ENCODE assay signal across 16 cellular contexts in genomic region chr20:63897978-63898561, GRCh38. TPM values are rescaled to one million over a fixed set of nuclear protein-coding genes. Genes with fewer than 3 reads are reported as not detected.
DNase-seq lines count a peak whose midpoint lies in the region; ATAC-seq, FAIRE-seq and TF ChIP-seq lines count a peak whose summit lies in the region.
"Had no signal": no experiment of that assay in that cellular context is flagged by ENCODE, and none has a peak within 500 bp of the region (broad histone marks: within the 10 kb centered on the region; RNA-seq: fewer than 3 reads in every experiment).

No MANE protein-coding gene starts in this region.

- no peak overlapping the region for H3K4me3 Mint-ChIP-seq in stimulated activated naive CD8-positive, alpha-beta T cell treated with anti-CD3 and anti-CD28 coated beads, Interleukin-15, Interleukin-2, amounts not matched to agents 100 ng/mL and 50 ng/mL, for 24 hours
- no peak overlapping the region for H3K4me3 Mint-ChIP-seq in stimulated activated naive CD8-positive, alpha-beta T cell treated with anti-CD3 and anti-CD28 coated beads, Interleukin-15, amount 100 ng/mL, for 72 hours
- H3K4me3 Mint-ChIP-seq in activated CD4-positive, alpha-beta memory T cell treated with anti-CD3 and anti-CD28 coated beads, Interleukin-2, amount 10 ng/mL, durations not matched to agents 7 days and 5 days = peak overlapping the region; percentile 1
- H3K4me3 Mint-ChIP-seq in type B pancreatic cell = no peak overlapping the region

- peaks cover 12 to 18% of the 10 kb centered on the region in 2 experiments for H3K36me3 ChIP-seq in keratinocyte (ENCODE audit: control insufficient read depth in 2 of 2, extremely low read depth in 1 of 2, insufficient read depth in 2 of 2, low read length in 2 of 2)

- no peak for TF ChIP-seq CTCF in keratinocyte (optimal IDR thresholded peaks at IDR 0.05 in 1 of 3, IDR thresholded peaks at IDR 0.05 in 1 of 3, conservative IDR thresholded peaks at IDR 0.05 in 1 of 3; ENCODE audit: extremely low read depth in 1 of 3, insufficient read depth in 2 of 3, low read length in 3 of 3)
- no peak for TF ChIP-seq CTCF in type B pancreatic cell (conservative IDR thresholded peaks at IDR 0.05)

- dilution Hi-C loops in keratinocyte (cut with MboI; ENCODE audit: extremely low pct_ligation_motif_present, low sequenced_read_pairs) = no loop called here

- H3K4me2 ChIP-seq in keratinocyte (ENCODE audit: control insufficient read depth, extremely low read depth, insufficient read depth, low read depth, low read length) = no peak overlapping the region

- POLR2A ChIA-PET in activated CD4-positive, alpha-beta memory T cell treated with anti-CD3 and anti-CD28 coated beads, Interleukin-2, amount 10 ng/mL, durations not matched to agents 7 days and 5 days (lab: Charles Lee) = interaction anchor here (0.8 to 4.5 kb wide), 3 partner anchors 32 to 35 kb away, joined by 3 to 29 read pairs (median 7); partner anchors contain the start of gene TPD52L2

- no peak for FAIRE-seq in keratinocyte (lab: Jason Lieb, UNC)

- no peaks in the 10 kb centered on the region for H3K27me3 ChIP-seq in keratinocyte (ENCODE audit: control insufficient read depth, extremely low read depth, insufficient read depth, low read length)

- H3K4me1 ChIP-seq in keratinocyte (ENCODE audit: control insufficient read depth, extremely low read depth, insufficient read depth, low read length) = peaks cover 29% of the 10 kb centered on the region

- H3K79me2 ChIP-seq in keratinocyte (ENCODE audit: control insufficient read depth, insufficient read depth, low read length) = peaks cover 67% of the 10 kb centered on the region

- no peaks in the 10 kb centered on the region for H3K9me3 ChIP-seq in keratinocyte (ENCODE audit: control insufficient read depth, low read depth, low read length)

- no peak for ATAC-seq in stimulated activated naive CD8-positive, alpha-beta T cell treated with anti-CD3 and anti-CD28 coated beads, Interleukin-15, amount 100 ng/mL, for 72 hours
- no peak for ATAC-seq in HG02885 (IDR thresholded peaks at IDR 0.05; ENCODE audit: poor library complexity, unreplicated experiment)

- H3K27ac ChIP-seq in keratinocyte (ENCODE audit: control insufficient read depth, insufficient read depth, low read length) = peak overlapping the region; percentile 17

- H3K4me3 ChIP-seq in keratinocyte (ENCODE audit: control insufficient read depth in 2 of 3, extremely low read depth in 1 of 3, insufficient read depth in 2 of 3, low read depth in 1 of 3, low read length in 3 of 3) = no peak overlapping the region

- peaks cover 2% of the 10 kb centered on the region for H3K9me1 ChIP-seq in keratinocyte (ENCODE audit: control insufficient read depth, extremely low read depth, insufficient read depth, low read length)

- H3K4me1 Mint-ChIP-seq in stimulated activated naive CD8-positive, alpha-beta T cell treated with anti-CD3 and anti-CD28 coated beads, Interleukin-15, Interleukin-2, amounts not matched to agents 100 ng/mL and 50 ng/mL, for 24 hours (ENCODE audit: low read depth) = peaks cover 71% of the 10 kb centered on the region
- H3K4me1 Mint-ChIP-seq in stimulated activated naive CD8-positive, alpha-beta T cell treated with anti-CD3 and anti-CD28 coated beads, Interleukin-15, amount 100 ng/mL, for 72 hours = peaks cover 70% of the 10 kb centered on the region
- peaks cover 64% of the 10 kb centered on the region for H3K4me1 Mint-ChIP-seq in activated CD4-positive, alpha-beta memory T cell treated with anti-CD3 and anti-CD28 coated beads, Interleukin-2, amount 10 ng/mL, durations not matched to agents 7 days and 5 days
- H3K4me1 Mint-ChIP-seq in type B pancreatic cell (ENCODE audit: unreplicated experiment) = peaks cover 30% of the 10 kb centered on the region

- no peaks in the 10 kb centered on the region for H3K9me3 Mint-ChIP-seq in stimulated activated naive CD8-positive, alpha-beta T cell treated with anti-CD3 and anti-CD28 coated beads, Interleukin-15, Interleukin-2, amounts not matched to agents 100 ng/mL and 50 ng/mL, for 24 hours
- H3K9me3 Mint-ChIP-seq in stimulated activated naive CD8-positive, alpha-beta T cell treated with anti-CD3 and anti-CD28 coated beads, Interleukin-15, amount 100 ng/mL, for 72 hours = no peaks in the 10 kb centered on the region
- no peaks in the 10 kb centered on the region for H3K9me3 Mint-ChIP-seq in activated CD4-positive, alpha-beta memory T cell treated with anti-CD3 and anti-CD28 coated beads, Interleukin-2, amount 10 ng/mL, durations not matched to agents 7 days and 5 days
- no peaks in the 10 kb centered on the region for H3K9me3 Mint-ChIP-seq in type B pancreatic cell

- peaks cover 40% of the 10 kb centered on the region for H3K36me3 Mint-ChIP-seq in stimulated activated naive CD8-positive, alpha-beta T cell treated with anti-CD3 and anti-CD28 coated beads, Interleukin-15, Interleukin-2, amounts not matched to agents 100 ng/mL and 50 ng/mL, for 24 hours (ENCODE audit: low read depth)
- H3K36me3 Mint-ChIP-seq in activated CD4-positive, alpha-beta memory T cell treated with anti-CD3 and anti-CD28 coated beads, Interleukin-2, amount 10 ng/mL, durations not matched to agents 7 days and 5 days (ENCODE audit: low read depth) = peaks cover 40% of the 10 kb centered on the region
- peaks cover 5% of the 10 kb centered on the region for H3K36me3 Mint-ChIP-seq in type B pancreatic cell

- peak overlapping the region; percentile 24 for H3K27ac Mint-ChIP-seq in stimulated activated naive CD8-positive, alpha-beta T cell treated with anti-CD3 and anti-CD28 coated beads, Interleukin-15, Interleukin-2, amounts not matched to agents 100 ng/mL and 50 ng/mL, for 24 hours
- H3K27ac Mint-ChIP-seq in stimulated activated naive CD8-positive, alpha-beta T cell treated with anti-CD3 and anti-CD28 coated beads, Interleukin-15, amount 100 ng/mL, for 72 hours = no peak overlapping the region
- H3K27ac Mint-ChIP-seq in activated CD4-positive, alpha-beta memory T cell treated with anti-CD3 and anti-CD28 coated beads, Interleukin-2, amount 10 ng/mL, durations not matched to agents 7 days and 5 days = peak overlapping the region; percentile 27
- peak overlapping the region; percentile 2 for H3K27ac Mint-ChIP-seq in type B pancreatic cell

- no peaks in the 10 kb centered on the region for H3K27me3 Mint-ChIP-seq in stimulated activated naive CD8-positive, alpha-beta T cell treated with anti-CD3 and anti-CD28 coated beads, Interleukin-15, Interleukin-2, amounts not matched to agents 100 ng/mL and 50 ng/mL, for 24 hours
- H3K27me3 Mint-ChIP-seq in stimulated activated naive CD8-positive, alpha-beta T cell treated with anti-CD3 and anti-CD28 coated beads, Interleukin-15, amount 100 ng/mL, for 72 hours = no peaks in the 10 kb centered on the region
- no peaks in the 10 kb centered on the region for H3K27me3 Mint-ChIP-seq in activated CD4-positive, alpha-beta memory T cell treated with anti-CD3 and anti-CD28 coated beads, Interleukin-2, amount 10 ng/mL, durations not matched to agents 7 days and 5 days
- no peaks in the 10 kb centered on the region for H3K27me3 Mint-ChIP-seq in type B pancreatic cell

- no peak overlapping the region for H2AFZ ChIP-seq in keratinocyte (ENCODE audit: control insufficient read depth, low read length)

- no peak for DNase-seq in stimulated activated naive CD8-positive, alpha-beta T cell treated with anti-CD3 and anti-CD28 coated beads, Interleukin-15, amount 100 ng/mL, for 72 hours
- DNase-seq in activated CD4-positive, alpha-beta memory T cell treated with anti-CD3 and anti-CD28 coated beads, Interleukin-2, amount 10 ng/mL, durations not matched to agents 7 days and 5 days = no peak
- DNase-seq in keratinocyte (ENCODE audit: low read depth, low spot score) (no peak), type B pancreatic cell (ENCODE audit: extremely low spot score, unreplicated experiment) (no peak), GM03348 (ENCODE audit: low spot score) (no peak), H4 (ENCODE audit: low spot score) (no peak)
- DNase-seq: activated gamma-delta T cell, kidney glomerular epithelial cell, NCI-H1105 treated with DMSO at 0.1 percent for 48 hours, NCI-H2227 treated with DMSO at 0.1 percent for 48 hours, OCI-M1, retina had no signal

- no peak overlapping the region for H3K9ac ChIP-seq in keratinocyte (ENCODE audit: control insufficient read depth, extremely low read depth, insufficient read depth, low read length)

- CTCF ChIA-PET in activated CD4-positive, alpha-beta memory T cell treated with anti-CD3 and anti-CD28 coated beads, Interleukin-2, amount 10 ng/mL, durations not matched to agents 7 days and 5 days (lab: Charles Lee) = no interaction called here

- peaks cover 19% of the 10 kb centered on the region for H4K20me1 ChIP-seq in keratinocyte (ENCODE audit: control insufficient read depth, extremely low read depth, insufficient read depth, low read length)

RNA-seq across cellular contexts. Expression of gene DNAJC5, which starts 3.1 kb away (rescaled TPM):
- total RNA-seq in activated CD4-positive, alpha-beta memory T cell treated with anti-CD3 and anti-CD28 coated beads, Interleukin-2, amount 10 ng/mL, durations not matched to agents 7 days and 5 days = 10 to 100 TPM; 58.6 to 59.7 TPM
- 43.7 to 62.0 TPM (median 59.0 TPM) in 3 replicates for polyA plus RNA-seq in keratinocyte
- 19.8 TPM for polyA plus RNA-seq in keratinocyte (2011; ENCODE audit: low read depth)
- polyA plus RNA-seq in keratinocyte (2011; cell fraction: cytosol; rRNA removed) = 33.5 and 57.9 TPM in 2 replicates
- 62.9 and 73.4 TPM in 2 replicates for polyA plus RNA-seq in keratinocyte (2011; cell fraction: nucleus; rRNA removed)
- polyA plus RNA-seq in keratinocyte (2012; ENCODE audit: low replicate concordance) = 36.8 and 69.6 TPM in 2 replicates
- polyA minus RNA-seq in keratinocyte = 69.2 to 101 TPM (median 96.1 TPM) in 3 replicates
- 107 TPM for polyA minus RNA-seq in keratinocyte (2011; cell fraction: cytosol; rRNA and poly(A)+ RNA removed)
- 72.7 and 86.0 TPM in 2 replicates for polyA minus RNA-seq in keratinocyte (2011; cell fraction: nucleus; rRNA and poly(A)+ RNA removed)
- 44.1 and 51.9 TPM in 2 replicates for total RNA-seq in type B pancreatic cell (ENCODE audit: low replicate concordance)
- total RNA-seq in H4 (2014; rRNA removed; shearing (Covaris generic)) = 16.1 and 21.0 TPM in 2 replicates

RNA-seq across cellular contexts. Expression of gene TPD52L2, which starts 33.0 kb away (rescaled TPM):
- total RNA-seq in activated CD4-positive, alpha-beta memory T cell treated with anti-CD3 and anti-CD28 coated beads, Interleukin-2, amount 10 ng/mL, durations not matched to agents 7 days and 5 days = 10 to 100 TPM; 48.2 to 48.7 TPM
- polyA plus RNA-seq in keratinocyte = 177 to 208 TPM (median 200 TPM) in 3 replicates
- 70.9 TPM for polyA plus RNA-seq in keratinocyte (2011; ENCODE audit: low read depth)
- 210 and 229 TPM in 2 replicates for polyA plus RNA-seq in keratinocyte (2011; cell fraction: cytosol; rRNA removed)
- 150 and 178 TPM in 2 replicates for polyA plus RNA-seq in keratinocyte (2011; cell fraction: nucleus; rRNA removed)
- polyA plus RNA-seq in keratinocyte (2012; ENCODE audit: low replicate concordance) = 124 and 144 TPM in 2 replicates
- 112 to 135 TPM (median 117 TPM) in 3 replicates for polyA minus RNA-seq in keratinocyte
- polyA minus RNA-seq in keratinocyte (2011; cell fraction: cytosol; rRNA and poly(A)+ RNA removed) = 247 TPM
- 75.1 and 94.8 TPM in 2 replicates for polyA minus RNA-seq in keratinocyte (2011; cell fraction: nucleus; rRNA and poly(A)+ RNA removed)
- 76.5 and 96.3 TPM in 2 replicates for total RNA-seq in type B pancreatic cell (ENCODE audit: low replicate concordance)
- 44.7 and 56.7 TPM in 2 replicates for total RNA-seq in H4 (2014; rRNA removed; shearing (Covaris generic))

RNA-seq across cellular contexts. Expression of gene ABHD16B, which starts 36.8 kb away (rescaled TPM):
- total RNA-seq in activated CD4-positive, alpha-beta memory T cell treated with anti-CD3 and anti-CD28 coated beads, Interleukin-2, amount 10 ng/mL, durations not matched to agents 7 days and 5 days = not detected
- not detected in 3 replicates for polyA plus RNA-seq in keratinocyte
- polyA plus RNA-seq in keratinocyte (2011; ENCODE audit: low read depth) = not detected
- polyA plus RNA-seq in keratinocyte (2011; cell fraction: cytosol; rRNA removed) = not detected in 2 replicates
- not detected in 2 replicates for polyA plus RNA-seq in keratinocyte (2011; cell fraction: nucleus; rRNA removed)
- not detected in 2 replicates for polyA plus RNA-seq in keratinocyte (2012; ENCODE audit: low replicate concordance)
- not detected in 3 replicates for polyA minus RNA-seq in keratinocyte
- not detected for polyA minus RNA-seq in keratinocyte (2011; cell fraction: cytosol; rRNA and poly(A)+ RNA removed)
- polyA minus RNA-seq in keratinocyte (2011; cell fraction: nucleus; rRNA and poly(A)+ RNA removed) = not detected in 2 replicates
- total RNA-seq in type B pancreatic cell (ENCODE audit: low replicate concordance) = not detected in 2 replicates
- total RNA-seq in H4 (2014; rRNA removed; shearing (Covaris generic)) = not detected in 2 replicates
- total RNA-seq: Daoy, urinary bladder had no signal

RNA-seq across cellular contexts. Expression of gene UCKL1, which starts 58.1 kb away (rescaled TPM):
- 10 to 100 TPM; 36.3 to 36.6 TPM for total RNA-seq in activated CD4-positive, alpha-beta memory T cell treated with anti-CD3 and anti-CD28 coated beads, Interleukin-2, amount 10 ng/mL, durations not matched to agents 7 days and 5 days
- 24.1 to 42.2 TPM (median 28.7 TPM) in 3 replicates for polyA plus RNA-seq in keratinocyte
- polyA plus RNA-seq in keratinocyte (2011; ENCODE audit: low read depth) = 16.9 TPM
- 19.8 and 32.7 TPM in 2 replicates for polyA plus RNA-seq in keratinocyte (2011; cell fraction: cytosol; rRNA removed)
- 61.6 and 80.2 TPM in 2 replicates for polyA plus RNA-seq in keratinocyte (2011; cell fraction: nucleus; rRNA removed)
- polyA plus RNA-seq in keratinocyte (2012; ENCODE audit: low replicate concordance) = 21.7 and 23.1 TPM in 2 replicates
- 23.3 to 28.6 TPM (median 28.4 TPM) in 3 replicates for polyA minus RNA-seq in keratinocyte
- 34.1 TPM for polyA minus RNA-seq in keratinocyte (2011; cell fraction: cytosol; rRNA and poly(A)+ RNA removed)
- polyA minus RNA-seq in keratinocyte (2011; cell fraction: nucleus; rRNA and poly(A)+ RNA removed) = 25.4 and 26.4 TPM in 2 replicates
- 44.1 and 49.7 TPM in 2 replicates for total RNA-seq in type B pancreatic cell (ENCODE audit: low replicate concordance)
- total RNA-seq in H4 (2014; rRNA removed; shearing (Covaris generic)) = 14.1 and 16.1 TPM in 2 replicates

Comparison
In these comparisons a context has a peak if more than half of its experiments do, and no peak if none do; other contexts are left out.
1. H3K27ac Mint-ChIP-seq: peak in stimulated activated naive CD8-positive, alpha-beta T cell treated with anti-CD3 and anti-CD28 coated beads, Interleukin-15, Interleukin-2, amounts not matched to agents 100 ng/mL and 50 ng/mL, for 24 hours (single experiment), activated CD4-positive, alpha-beta memory T cell treated with anti-CD3 and anti-CD28 coated beads, Interleukin-2, amount 10 ng/mL, durations not matched to agents 7 days and 5 days (single experiment) and type B pancreatic cell (single experiment); none in stimulated activated naive CD8-positive, alpha-beta T cell treated with anti-CD3 and anti-CD28 coated beads, Interleukin-15, amount 100 ng/mL, for 72 hours (0 of 2).